In genomic region chr2:73984203-73984921, GRCh38 we compare ENCODE assay signal across 8 cellular contexts. TPM values are rescaled to one million over a fixed set of nuclear protein-coding genes. Genes with fewer than 3 reads are reported as not detected.
DNase-seq lines count a peak whose midpoint lies in the region; ATAC-seq and TF ChIP-seq lines count a peak whose summit lies in the region.

Gene TET3 (plus strand): TSS chr2:73984910. CDS start chr2:73986404, 1,494 bp downstream.

- CTCF ChIA-PET in activated naive CD4-positive, alpha-beta T cell treated with anti-CD3 and anti-CD28 coated beads, Interleukin-2, amount 10 ng/mL, durations not matched to agents 7 days and 5 days (lab: Charles Lee) = no interaction called here

- DNase-seq in GM10266 (ENCODE audit: extremely low spot score) (peak; percentile 85), NCI-H69 (lab: John Stamatoyannopoulos, UW) (peak; percentile 48), left ventricle myocardium inferior (no peak), retina (peak; percentile 73), OCI-M2 (lab: John Stamatoyannopoulos, UW; ENCODE audit: unreplicated experiment) (no peak), midbrain (lab: John Stamatoyannopoulos, UW) (no peak)
- peak; percentile 38 for DNase-seq in activated naive CD4-positive, alpha-beta T cell treated with anti-CD3 and anti-CD28 coated beads, Interleukin-2, amount 10 ng/mL, durations not matched to agents 7 days and 5 days

- peak within 1 kb of the TSS; percentile 85 for H3K27ac Mint-ChIP-seq in activated naive CD4-positive, alpha-beta T cell treated with anti-CD3 and anti-CD28 coated beads, Interleukin-2, amount 10 ng/mL, durations not matched to agents 7 days and 5 days

- H3K4me3 ChIP-seq in left ventricle myocardium inferior = peak within 1 kb of the TSS; percentile 74

- H3K4me3 Mint-ChIP-seq in activated naive CD4-positive, alpha-beta T cell treated with anti-CD3 and anti-CD28 coated beads, Interleukin-2, amount 10 ng/mL, durations not matched to agents 7 days and 5 days = peak within 1 kb of the TSS; percentile 77

- H3K4me1 Mint-ChIP-seq in activated naive CD4-positive, alpha-beta T cell treated with anti-CD3 and anti-CD28 coated beads, Interleukin-2, amount 10 ng/mL, durations not matched to agents 7 days and 5 days = peaks cover 77% of the 10 kb centered on the region

- no peaks in the 10 kb centered on the region for H3K36me3 ChIP-seq in left ventricle myocardium inferior

- H3K4me1 ChIP-seq in left ventricle myocardium inferior = peaks cover 82% of the 10 kb centered on the region

- no peaks in the 10 kb centered on the region for H3K9me3 ChIP-seq in left ventricle myocardium inferior (replicated peaks)

- peak within 1 kb of the TSS; percentile 63 for H3K27ac ChIP-seq in left ventricle myocardium inferior (replicated peaks)

- no peaks in the 10 kb centered on the region for H3K27me3 ChIP-seq in left ventricle myocardium inferior (ENCODE audit: low read depth)

- H3K36me3 Mint-ChIP-seq in activated naive CD4-positive, alpha-beta T cell treated with anti-CD3 and anti-CD28 coated beads, Interleukin-2, amount 10 ng/mL, durations not matched to agents 7 days and 5 days = peaks cover 32% of the 10 kb centered on the region

- H3K9me3 Mint-ChIP-seq in activated naive CD4-positive, alpha-beta T cell treated with anti-CD3 and anti-CD28 coated beads, Interleukin-2, amount 10 ng/mL, durations not matched to agents 7 days and 5 days = no peaks in the 10 kb centered on the region

- intact Hi-C loops in left ventricle myocardium inferior (cut with micrococcal nuclease) = no loop called here

- no peak for TF ChIP-seq CTCF in GM10266 (IDR thresholded peaks at IDR 0.05; ENCODE audit: control insufficient read depth, insufficient read depth, low read depth, missing control alignments)
- no peak for TF ChIP-seq CTCF in left ventricle myocardium inferior (IDR thresholded peaks at IDR 0.05; ENCODE audit: borderline replicate concordance)

- peaks cover 33% of the 10 kb centered on the region for H3K27me3 Mint-ChIP-seq in activated naive CD4-positive, alpha-beta T cell treated with anti-CD3 and anti-CD28 coated beads, Interleukin-2, amount 10 ng/mL, durations not matched to agents 7 days and 5 days

- ATAC-seq in GM21737 (IDR thresholded peaks at IDR 0.05; ENCODE audit: unreplicated experiment) = peak; percentile 34

RNA-seq across cellular contexts. Expression of gene TET3, which starts in this region (rescaled TPM):
- total RNA-seq in left ventricle myocardium inferior = 2.3 TPM

Comparison
In these comparisons a context has a peak if more than half of its experiments do, and no peak if none do; other contexts are left out.
1. DNase-seq: peak in GM10266 (single experiment), NCI-H69 (single experiment), activated naive CD4-positive, alpha-beta T cell treated with anti-CD3 and anti-CD28 coated beads, Interleukin-2, amount 10 ng/mL, durations not matched to agents 7 days and 5 days (single experiment) and retina (single experiment); none in left ventricle myocardium inferior (single experiment), OCI-M2 (single experiment) and midbrain (single experiment).